Comparison of ENCODE assay signal across 12 cellular contexts in the genomic region with DNA sequence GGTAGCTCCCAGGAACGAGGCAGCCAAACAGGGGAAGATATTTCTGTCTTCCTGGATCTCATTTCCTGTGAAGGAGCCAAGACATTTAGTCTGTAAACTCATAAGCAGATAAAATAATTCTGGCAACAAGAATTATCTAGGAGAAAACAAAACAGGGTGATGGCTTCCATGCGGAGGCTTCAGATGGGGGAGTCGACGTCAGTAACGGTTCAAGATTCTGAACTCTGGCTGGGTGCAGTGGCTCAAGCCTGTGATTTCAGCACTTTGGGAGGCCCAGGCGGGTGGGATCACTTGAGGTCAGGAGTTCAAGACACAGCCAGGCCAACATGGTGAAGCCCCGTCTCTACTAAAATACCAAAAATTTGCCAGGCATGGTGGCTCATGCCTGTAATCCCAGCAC. TPM values are rescaled to one million over a fixed set of nuclear protein-coding genes. Genes with fewer than 3 reads are reported as not detected.
A peak's percentile ranks its signal among the peaks of the same experiment; 100 is the strongest.
DNase-seq lines count a peak whose midpoint lies in the region; ATAC-seq and TF ChIP-seq lines count a peak whose summit lies in the region.
"Had no signal": no experiment of that assay in that cellular context is flagged by ENCODE, and none has a peak within 500 bp of the region (broad histone marks: within the 10 kb centered on the region; RNA-seq: fewer than 3 reads in every experiment).

No MANE protein-coding gene starts in this region.

- H3K4me1 Mint-ChIP-seq in activated T-cell treated with anti-CD3 and anti-CD28 coated beads, Interleukin-2, amount 50 U/mL, for 24 hours (ENCODE audit: low read depth): peaks cover 49% of the 10 kb centered on the region
- peaks cover 50% of the 10 kb centered on the region for H3K4me1 Mint-ChIP-seq in activated CD4-positive, alpha-beta memory T cell treated with anti-CD3 and anti-CD28 coated beads for 36 hours (ENCODE audit: low read depth)
- H3K4me1 Mint-ChIP-seq in stimulated activated naive CD8-positive, alpha-beta T cell treated with anti-CD3 and anti-CD28 coated beads, Interleukin-15, amount 100 ng/mL, for 72 hours: peaks cover 64% of the 10 kb centered on the region

- H3K9me3 ChIP-seq in esophagus muscularis mucosa: peaks cover 0 to 7% (median 0%) of the 10 kb centered on the region in 4 donors

- H3K4me3 ChIP-seq in esophagus muscularis mucosa: peak overlapping the region in 3 of 4 donors; percentile 22 to 55 (median 38)

- peaks cover 2% of the 10 kb centered on the region for H3K9me3 Mint-ChIP-seq in activated T-cell treated with anti-CD3 and anti-CD28 coated beads, Interleukin-2, amount 50 U/mL, for 24 hours
- no peaks in the 10 kb centered on the region for H3K9me3 Mint-ChIP-seq in activated CD4-positive, alpha-beta memory T cell treated with anti-CD3 and anti-CD28 coated beads for 36 hours
- no peaks in the 10 kb centered on the region for H3K9me3 Mint-ChIP-seq in stimulated activated naive CD8-positive, alpha-beta T cell treated with anti-CD3 and anti-CD28 coated beads, Interleukin-15, amount 100 ng/mL, for 72 hours

- intact Hi-C loops in activated CD4-positive, alpha-beta memory T cell treated with anti-CD3 and anti-CD28 coated beads for 36 hours (cut with micrococcal nuclease): no loop called here
- intact Hi-C loops in esophagus muscularis mucosa (cut with DNase I): no loop called here

- CTCF ChIA-PET in activated CD4-positive, alpha-beta memory T cell treated with anti-CD3 and anti-CD28 coated beads for 36 hours (lab: Charles Lee): interaction anchor here (0.7 to 8.4 kb wide), 4 partner anchors 9 to 40 kb away, joined by 3 to 59 read pairs (median 8); no protein-coding TSS in a partner anchor

- POLR2A ChIA-PET in activated CD4-positive, alpha-beta memory T cell treated with anti-CD3 and anti-CD28 coated beads for 36 hours (lab: Charles Lee): no interaction called here

- ATAC-seq in stimulated activated naive CD8-positive, alpha-beta T cell treated with anti-CD3 and anti-CD28 coated beads, Interleukin-15, amount 100 ng/mL, for 72 hours: no peak
- no peak for ATAC-seq in GM18505 (IDR thresholded peaks at IDR 0.05; ENCODE audit: unreplicated experiment)
- ATAC-seq in HG02763 (IDR thresholded peaks at IDR 0.05; ENCODE audit: unreplicated experiment): no peak
- ATAC-seq: Panc1, sciatic nerve had no signal

- 33% methylated on average over 7 of the region's 7 CpGs for WGBS in esophagus muscularis mucosa

- DNase-seq in activated T-cell treated with anti-CD3 and anti-CD28 coated beads, Interleukin-2, amount 50 U/mL, for 24 hours: no peak
- DNase-seq in activated T-cell treated with anti-CD3 and anti-CD28 coated beads, Interleukin-2, amount 50 U/mL, for 1 hour: no peak
- no peak for DNase-seq in activated CD4-positive, alpha-beta memory T cell treated with anti-CD3 and anti-CD28 coated beads for 36 hours
- DNase-seq in esophagus muscularis mucosa (ENCODE audit: extremely low spot score) (no peak), NCI-H2171 (lab: John Stamatoyannopoulos, UW) (no peak)
- DNase-seq in stimulated activated naive CD8-positive, alpha-beta T cell treated with anti-CD3 and anti-CD28 coated beads, Interleukin-15, amount 100 ng/mL, for 72 hours: no peak
- DNase-seq: NCI-H1694 treated with DMSO at 0.1 percent for 48 hours had no signal

- TF ChIP-seq CTCF in esophagus muscularis mucosa (IDR thresholded peaks at IDR 0.05): no peak

- peaks cover 8 to 17% (median 13%) of the 10 kb centered on the region in 4 donors for H3K4me1 ChIP-seq in esophagus muscularis mucosa

- no peak for TF ChIP-seq EP300 in esophagus muscularis mucosa (IDR thresholded peaks at IDR 0.05)

- peaks cover 14% of the 10 kb centered on the region for H3K27me3 Mint-ChIP-seq in activated T-cell treated with anti-CD3 and anti-CD28 coated beads, Interleukin-2, amount 50 U/mL, for 24 hours
- no peaks in the 10 kb centered on the region for H3K27me3 Mint-ChIP-seq in activated CD4-positive, alpha-beta memory T cell treated with anti-CD3 and anti-CD28 coated beads for 36 hours
- peaks cover 18% of the 10 kb centered on the region for H3K27me3 Mint-ChIP-seq in stimulated activated naive CD8-positive, alpha-beta T cell treated with anti-CD3 and anti-CD28 coated beads, Interleukin-15, amount 100 ng/mL, for 72 hours

- peaks cover 0 to 12% (median 0%) of the 10 kb centered on the region in 4 donors for H3K27me3 ChIP-seq in esophagus muscularis mucosa

- peak overlapping the region; percentile 71 for H3K4me3 Mint-ChIP-seq in activated T-cell treated with anti-CD3 and anti-CD28 coated beads, Interleukin-2, amount 50 U/mL, for 24 hours
- peak overlapping the region; percentile 80 for H3K4me3 Mint-ChIP-seq in activated CD4-positive, alpha-beta memory T cell treated with anti-CD3 and anti-CD28 coated beads for 36 hours
- H3K4me3 Mint-ChIP-seq in stimulated activated naive CD8-positive, alpha-beta T cell treated with anti-CD3 and anti-CD28 coated beads, Interleukin-15, amount 100 ng/mL, for 72 hours: peak overlapping the region; percentile 71 to 82

- H3K36me3 ChIP-seq in esophagus muscularis mucosa: no peaks in the 10 kb centered on the region

- H3K27ac Mint-ChIP-seq in activated T-cell treated with anti-CD3 and anti-CD28 coated beads, Interleukin-2, amount 50 U/mL, for 24 hours: peak overlapping the region; percentile 55
- peak overlapping the region; percentile 69 for H3K27ac Mint-ChIP-seq in activated CD4-positive, alpha-beta memory T cell treated with anti-CD3 and anti-CD28 coated beads for 36 hours
- H3K27ac Mint-ChIP-seq in stimulated activated naive CD8-positive, alpha-beta T cell treated with anti-CD3 and anti-CD28 coated beads, Interleukin-15, amount 100 ng/mL, for 72 hours: peak overlapping the region in 1 of 2 donors; percentile 25

- TF ChIP-seq POLR2A in esophagus muscularis mucosa (IDR thresholded peaks at IDR 0.05; ENCODE audit: low read depth) (no peak), GM18505 (IDR thresholded peaks at IDR 0.05; ENCODE audit: borderline replicate concordance, extremely low read depth, insufficient read depth, insufficient read length) (no peak)

- peak overlapping the region in 1 of 4 donors; percentile 66 for H3K27ac ChIP-seq in esophagus muscularis mucosa (replicated peaks in 1 of 4)
- H3K27ac ChIP-seq: VCaP had no signal

- H3K36me3 Mint-ChIP-seq in activated T-cell treated with anti-CD3 and anti-CD28 coated beads, Interleukin-2, amount 50 U/mL, for 24 hours (ENCODE audit: low read depth): no peaks in the 10 kb centered on the region
- H3K36me3 Mint-ChIP-seq in activated CD4-positive, alpha-beta memory T cell treated with anti-CD3 and anti-CD28 coated beads for 36 hours: peaks cover 13% of the 10 kb centered on the region

RNA-seq across cellular contexts. Expression of a gene that starts 1.3 kb away (rescaled TPM):
- 10 to 100 TPM; 78.4 to 79.5 TPM for total RNA-seq in activated CD4-positive, alpha-beta memory T cell treated with anti-CD3 and anti-CD28 coated beads for 36 hours
- 10 to 100 TPM in 1 of 4 donors, 1 to 10 TPM in 3; 4.3 to 13.8 (median 5.3) TPM for total RNA-seq in esophagus muscularis mucosa

RNA-seq across cellular contexts. Expression of a gene that starts 41.4 kb away (rescaled TPM):
- total RNA-seq in activated CD4-positive, alpha-beta memory T cell treated with anti-CD3 and anti-CD28 coated beads for 36 hours: 10 to 100 TPM; 32.7 to 34.0 TPM
- 1 to 10 TPM in 3 of 4 donors, under 1 TPM in 1; 0.42 to 5.5 (median 2.4) TPM for total RNA-seq in esophagus muscularis mucosa

RNA-seq across cellular contexts. Expression of a gene that starts 43.0 kb away (rescaled TPM):
- total RNA-seq in activated CD4-positive, alpha-beta memory T cell treated with anti-CD3 and anti-CD28 coated beads for 36 hours: 10 to 100 TPM in 1 of 2 experiments, 1 to 10 TPM in 1; 6.3 to 11.6 TPM
- total RNA-seq in esophagus muscularis mucosa: 100 to 1,000 TPM in 3 of 4 donors, 10 to 100 TPM in 1; 90.5 to 169 (median 119) TPM

RNA-seq across cellular contexts. Expression of a gene that starts 48.6 kb away (rescaled TPM):
- 10 to 100 TPM; 47.0 to 50.9 TPM for total RNA-seq in activated CD4-positive, alpha-beta memory T cell treated with anti-CD3 and anti-CD28 coated beads for 36 hours
- 10 to 100 TPM; 26.2 to 33.6 (median 29.7) TPM for total RNA-seq in esophagus muscularis mucosa

Comparison
In these comparisons a context has a peak if more than half of its experiments do, and no peak if none do; other contexts are left out.
1. RNA of a gene that starts 1.3 kb away (total RNA-seq): 78.4 to 79.5 TPM in activated CD4-positive, alpha-beta memory T cell treated with anti-CD3 and anti-CD28 coated beads for 36 hours; 4.3 to 13.8 TPM in esophagus muscularis mucosa; every median in the first group is over 4 times any median in the second.
2. RNA of a gene that starts 41.4 kb away (total RNA-seq): 32.7 to 34.0 TPM in activated CD4-positive, alpha-beta memory T cell treated with anti-CD3 and anti-CD28 coated beads for 36 hours; 0.42 to 5.5 TPM in esophagus muscularis mucosa; every median in the first group is over 4 times any median in the second.
3. RNA of a gene that starts 43.0 kb away (total RNA-seq): 90.5 to 169 TPM in esophagus muscularis mucosa; 6.3 to 11.6 TPM in activated CD4-positive, alpha-beta memory T cell treated with anti-CD3 and anti-CD28 coated beads for 36 hours; every median in the first group is over 4 times any median in the second.
4. Peak in every context shown above with its lines, with median percentiles within 50 percentile points of each other: H3K4me3 Mint-ChIP-seq.